ENCODE assay signal across 1 cellular context in the genomic region with DNA sequence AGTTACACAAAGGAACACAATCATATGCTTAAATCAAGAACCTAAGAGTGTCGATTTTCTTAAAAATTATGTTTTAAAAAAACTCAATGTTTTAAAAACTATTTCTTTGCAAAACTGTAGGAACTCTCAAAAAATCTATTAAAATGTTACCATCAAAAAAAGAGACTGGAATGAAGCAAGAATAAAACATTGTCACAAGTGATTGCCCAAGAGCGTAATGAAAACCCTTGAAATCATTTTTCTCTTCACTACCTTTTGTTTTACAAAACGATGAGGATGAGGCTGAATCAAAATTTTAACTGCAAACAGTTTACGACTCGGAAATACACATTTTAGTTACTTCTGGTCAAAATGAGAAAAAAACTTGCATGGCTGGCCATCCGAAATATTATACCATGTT.
TF ChIP-seq lines count a peak whose summit lies in the region.

No MANE protein-coding gene starts in this region.

TF ChIP-seq in endothelial cell of umbilical vein, 7 proteins besides CTCF, POLR2A, EP300 and RAD21:
- TF ChIP-seq POLR2AphosphoS5 (IDR thresholded peaks at IDR 0.05; ENCODE audit: insufficient read depth, low read depth, low read length) = no peak
- no peak for TF ChIP-seq GATA2 (IDR thresholded peaks at IDR 0.05; ENCODE audit: insufficient read depth, insufficient read length, low read depth, low read length)
- no peak for TF ChIP-seq MYC (IDR thresholded peaks at IDR 0.05; ENCODE audit: low read depth, low read length)
- TF ChIP-seq, protein P1, sequence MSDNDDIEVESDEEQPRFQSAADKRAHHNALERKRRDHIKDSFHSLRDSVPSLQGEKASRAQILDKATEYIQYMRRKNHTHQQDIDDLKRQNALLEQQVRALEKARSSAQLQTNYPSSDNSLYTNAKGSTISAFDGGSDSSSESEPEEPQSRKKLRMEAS (IDR thresholded peaks at IDR 0.05; ENCODE audit: insufficient read depth, insufficient read length) = no peak
- no peak for TF ChIP-seq JUN (IDR thresholded peaks at IDR 0.05; ENCODE audit: borderline replicate concordance, insufficient read depth, insufficient read length, low read depth)
